16 cellular contexts compared by ENCODE assay signal in the genomic region with DNA sequence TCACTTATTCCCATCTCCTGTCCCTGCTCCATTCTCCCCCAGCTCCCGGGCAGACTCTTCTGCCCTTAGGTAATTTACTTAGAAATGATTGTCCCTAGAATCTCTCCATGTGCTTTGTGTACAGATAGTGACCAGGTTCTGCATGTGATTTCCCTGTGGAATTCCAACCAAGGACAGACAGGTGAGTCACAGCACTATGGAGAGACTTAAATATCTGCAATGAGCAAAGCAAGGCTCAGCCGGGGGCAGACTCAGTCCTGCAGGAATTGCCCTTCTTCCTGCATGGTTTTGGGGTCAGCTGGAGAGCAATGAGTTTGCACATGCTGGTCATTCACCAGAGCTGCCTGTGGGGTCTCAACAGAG. TPM values are rescaled to one million over a fixed set of nuclear protein-coding genes. Genes with fewer than 3 reads are reported as not detected.
DNase-seq lines count a peak whose midpoint lies in the region; ATAC-seq and TF ChIP-seq lines count a peak whose summit lies in the region.
"Had no signal": no experiment of that assay in that cellular context is flagged by ENCODE, and none has a peak within 500 bp of the region (broad histone marks: within the 10 kb centered on the region; RNA-seq: fewer than 3 reads in every experiment).

No MANE protein-coding gene starts in this region.

- peaks cover 7% of the 10 kb centered on the region; the same call in 1 of the 2 replicates for H3K9me3 Mint-ChIP-seq in HFFc6
- H3K9me3 Mint-ChIP-seq in WTC11: peaks cover 4% of the 10 kb centered on the region; the same call in 1 of the 2 replicates

- no peak overlapping the region for H3K4me3 Mint-ChIP-seq in HFFc6
- H3K4me3 Mint-ChIP-seq in WTC11: peak overlapping the region; percentile 13; the same call in 1 of the 2 replicates
- H3K4me3 Mint-ChIP-seq: T-helper 17 cell had no signal

- CTCF ChIA-PET in WTC11 (lab: Charles Lee): interaction anchor here (0.7 to 3.6 kb wide), 10 partner anchors 8 to 488 kb away, joined by 3 to 32 read pairs (median 6); no protein-coding TSS in a partner anchor

- H3K36me3 ChIP-seq in BLaER1 treated with 17β-estradiol and CSF1 and Interleukin-3, amounts not matched to agents 10 nM and 100 nM: peaks cover 0 to 56% (median 38%) of the 10 kb centered on the region in 11 experiments; a peak in 16 of 22 replicates
- no peaks in the 10 kb centered on the region for H3K36me3 ChIP-seq in iPS-20b (ENCODE audit: insufficient read depth, low read depth, low read length)

- H3K27ac ChIP-seq in BLaER1 treated with 17β-estradiol and CSF1 and Interleukin-3, amounts not matched to agents 10 nM and 100 nM: no peak overlapping the region
- no peak overlapping the region for H3K27ac ChIP-seq in iPS-20b (ENCODE audit: low read length)
- H3K27ac ChIP-seq: neutrophil had no signal

- POLR2A ChIA-PET in WTC11 (lab: Charles Lee): interaction anchor here (1.3 to 2.0 kb wide), 2 partner anchors 8 to 57 kb away, joined by 3 to 4 read pairs; a partner anchor contains a TSS

- peaks cover 20% of the 10 kb centered on the region for H3K4me1 Mint-ChIP-seq in HFFc6 (ENCODE audit: low read depth)
- peaks cover 82% of the 10 kb centered on the region for H3K4me1 Mint-ChIP-seq in WTC11

- no peak overlapping the region for H3K4me3 ChIP-seq in BLaER1 treated with 17β-estradiol and CSF1 and Interleukin-3, amounts not matched to agents 10 nM and 100 nM
- H3K4me3 ChIP-seq in iPS-20b (ENCODE audit: low read length): peak overlapping the region; percentile 28; the same call in 1 of the 2 replicates
- H3K4me3 ChIP-seq: mucosa of descending colon had no signal

- no peaks in the 10 kb centered on the region for H3K9me3 ChIP-seq in BLaER1 treated with 17β-estradiol and CSF1 and Interleukin-3, amounts not matched to agents 10 nM and 100 nM (replicated peaks in 1 of 11)
- no peaks in the 10 kb centered on the region for H3K9me3 ChIP-seq in iPS-20b (ENCODE audit: insufficient read depth, low read depth, low read length)
- H3K9me3 ChIP-seq: neutrophil had no signal

- H3K27me3 ChIP-seq in BLaER1 treated with 17β-estradiol and CSF1 and Interleukin-3, amounts not matched to agents 10 nM and 100 nM: no peaks in the 10 kb centered on the region
- H3K27me3 ChIP-seq in iPS-20b (ENCODE audit: insufficient read depth, low read length): peaks cover 47% of the 10 kb centered on the region
- H3K27me3 ChIP-seq: neutrophil had no signal

- H3K9ac ChIP-seq in BLaER1 treated with 17β-estradiol and CSF1 and Interleukin-3, amounts not matched to agents 10 nM and 100 nM: 0 out of 22 replicates have a peak overlapping the region, but pooled peaks of 1 of the 11 experiments have one; percentile 4
- no peak overlapping the region for H3K9ac ChIP-seq in iPS-20b (ENCODE audit: low read depth, low read length)

- H4K20me1 ChIP-seq in BLaER1 treated with 17β-estradiol and CSF1 and Interleukin-3, amounts not matched to agents 10 nM and 100 nM: peaks cover 0 to 8% (median 0%) of the 10 kb centered on the region in 11 experiments; a peak in 3 of 22 replicates

- H3K4me2 ChIP-seq in BLaER1 treated with 17β-estradiol and CSF1 and Interleukin-3, amounts not matched to agents 10 nM and 100 nM: peak overlapping the region in 9 of 11 experiments; percentile 24 to 79 (median 63); a peak in 17 of 22 replicates

- DNase-seq in HFFc6: peak; percentile 26
- no peak for DNase-seq in WTC11 (ENCODE audit: low spot score)
- no peak for DNase-seq in epidermal melanocyte (ENCODE audit: insufficient read length, low spot score)
- no peak for DNase-seq in medulla oblongata (ENCODE audit: extremely low spot score)
- DNase-seq: activated CD4-positive, CD25-positive, alpha-beta regulatory T cell; amniotic stem cell; kidney; mucosa of descending colon; NCI-H1048; substantia nigra; T-helper 17 cell had no signal

- H3K27me3 Mint-ChIP-seq in HFFc6 (ENCODE audit: insufficient read depth) (peaks cover 11% of the 10 kb centered on the region), WTC11 (ENCODE audit: low read depth) (peaks cover 25% of the 10 kb centered on the region)
- H3K27me3 Mint-ChIP-seq: T-helper 17 cell had no signal

- no peak overlapping the region for H3K27ac Mint-ChIP-seq in HFFc6
- H3K27ac Mint-ChIP-seq in WTC11: no peak overlapping the region

- TF ChIP-seq CTCF in HFFc6 (IDR thresholded peaks at IDR 0.05) (no peak), WTC11 (IDR thresholded peaks at IDR 0.05) (no peak)

- H3K4me1 ChIP-seq in BLaER1 treated with 17β-estradiol and CSF1 and Interleukin-3, amounts not matched to agents 10 nM and 100 nM: peaks cover 9 to 57% (median 49%) of the 10 kb centered on the region in 10 experiments
- H3K4me1 ChIP-seq in iPS-20b (ENCODE audit: insufficient read depth, low read length): peaks cover 65% of the 10 kb centered on the region

- ATAC-seq in WTC11 (no peak), HG02798 (IDR thresholded peaks at IDR 0.05; ENCODE audit: poor library complexity, unreplicated experiment) (no peak), GM21381 (IDR thresholded peaks at IDR 0.05; ENCODE audit: unreplicated experiment) (no peak)
- ATAC-seq: mucosa of descending colon, T-helper 17 cell had no signal

- peaks cover 16% of the 10 kb centered on the region; the same call in 1 of the 2 replicates for H3K36me3 Mint-ChIP-seq in HFFc6 (ENCODE audit: low read depth)
- H3K36me3 Mint-ChIP-seq in WTC11: peaks cover 8% of the 10 kb centered on the region

TF ChIP-seq in WTC11, 78 proteins besides CTCF, POLR2A, EP300 and RAD21 (continues in another document):
- TF ChIP-seq ZNF671 (CRISPR knock-in tag; IDR thresholded peaks at IDR 0.05): no peak
- no peak for TF ChIP-seq ELF4 (CRISPR knock-in tag; IDR thresholded peaks at IDR 0.05; ENCODE audit: low read depth)
- TF ChIP-seq, protein P1, sequence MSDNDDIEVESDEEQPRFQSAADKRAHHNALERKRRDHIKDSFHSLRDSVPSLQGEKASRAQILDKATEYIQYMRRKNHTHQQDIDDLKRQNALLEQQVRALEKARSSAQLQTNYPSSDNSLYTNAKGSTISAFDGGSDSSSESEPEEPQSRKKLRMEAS (CRISPR knock-in tag; IDR thresholded peaks at IDR 0.05): no peak
- TF ChIP-seq, protein P2, sequence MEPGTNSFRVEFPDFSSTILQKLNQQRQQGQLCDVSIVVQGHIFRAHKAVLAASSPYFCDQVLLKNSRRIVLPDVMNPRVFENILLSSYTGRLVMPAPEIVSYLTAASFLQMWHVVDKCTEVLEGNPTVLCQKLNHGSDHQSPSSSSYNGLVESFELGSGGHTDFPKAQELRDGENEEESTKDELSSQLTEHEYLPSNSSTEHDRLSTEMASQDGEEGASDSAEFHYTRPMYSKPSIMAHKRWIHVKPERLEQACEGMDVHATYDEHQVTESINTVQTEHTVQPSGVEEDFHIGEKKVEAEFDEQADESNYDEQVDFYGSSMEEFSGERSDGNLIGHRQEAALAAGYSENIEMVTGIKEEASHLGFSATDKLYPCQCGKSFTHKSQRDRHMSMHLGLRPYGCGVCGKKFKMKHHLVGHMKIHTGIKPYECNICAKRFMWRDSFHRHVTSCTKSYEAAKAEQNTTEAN (CRISPR knock-in tag; IDR thresholded peaks at IDR 0.05): no peak
- TF ChIP-seq, protein P3, sequence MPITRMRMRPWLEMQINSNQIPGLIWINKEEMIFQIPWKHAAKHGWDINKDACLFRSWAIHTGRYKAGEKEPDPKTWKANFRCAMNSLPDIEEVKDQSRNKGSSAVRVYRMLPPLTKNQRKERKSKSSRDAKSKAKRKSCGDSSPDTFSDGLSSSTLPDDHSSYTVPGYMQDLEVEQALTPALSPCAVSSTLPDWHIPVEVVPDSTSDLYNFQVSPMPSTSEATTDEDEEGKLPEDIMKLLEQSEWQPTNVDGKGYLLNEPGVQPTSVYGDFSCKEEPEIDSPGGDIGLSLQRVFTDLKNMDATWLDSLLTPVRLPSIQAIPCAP (CRISPR knock-in tag; IDR thresholded peaks at IDR 0.05): no peak
- TF ChIP-seq NFATC4 (CRISPR knock-in tag; IDR thresholded peaks at IDR 0.05): no peak
- no peak for TF ChIP-seq ESRRA (CRISPR knock-in tag; IDR thresholded peaks at IDR 0.05; ENCODE audit: borderline replicate concordance)
- TF ChIP-seq, protein P4, sequence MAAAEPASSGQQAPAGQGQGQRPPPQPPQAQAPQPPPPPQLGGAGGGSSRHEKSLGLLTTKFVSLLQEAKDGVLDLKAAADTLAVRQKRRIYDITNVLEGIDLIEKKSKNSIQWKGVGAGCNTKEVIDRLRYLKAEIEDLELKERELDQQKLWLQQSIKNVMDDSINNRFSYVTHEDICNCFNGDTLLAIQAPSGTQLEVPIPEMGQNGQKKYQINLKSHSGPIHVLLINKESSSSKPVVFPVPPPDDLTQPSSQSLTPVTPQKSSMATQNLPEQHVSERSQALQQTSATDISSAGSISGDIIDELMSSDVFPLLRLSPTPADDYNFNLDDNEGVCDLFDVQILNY (CRISPR knock-in tag; IDR thresholded peaks at IDR 0.05): no peak
- TF ChIP-seq ZNF416 (CRISPR knock-in tag; IDR thresholded peaks at IDR 0.05): no peak
- no peak for TF ChIP-seq RORB (CRISPR knock-in tag; IDR thresholded peaks at IDR 0.05)
- TF ChIP-seq OVOL2 (CRISPR knock-in tag; IDR thresholded peaks at IDR 0.05; ENCODE audit: borderline replicate concordance): no peak
- TF ChIP-seq, protein P5, sequence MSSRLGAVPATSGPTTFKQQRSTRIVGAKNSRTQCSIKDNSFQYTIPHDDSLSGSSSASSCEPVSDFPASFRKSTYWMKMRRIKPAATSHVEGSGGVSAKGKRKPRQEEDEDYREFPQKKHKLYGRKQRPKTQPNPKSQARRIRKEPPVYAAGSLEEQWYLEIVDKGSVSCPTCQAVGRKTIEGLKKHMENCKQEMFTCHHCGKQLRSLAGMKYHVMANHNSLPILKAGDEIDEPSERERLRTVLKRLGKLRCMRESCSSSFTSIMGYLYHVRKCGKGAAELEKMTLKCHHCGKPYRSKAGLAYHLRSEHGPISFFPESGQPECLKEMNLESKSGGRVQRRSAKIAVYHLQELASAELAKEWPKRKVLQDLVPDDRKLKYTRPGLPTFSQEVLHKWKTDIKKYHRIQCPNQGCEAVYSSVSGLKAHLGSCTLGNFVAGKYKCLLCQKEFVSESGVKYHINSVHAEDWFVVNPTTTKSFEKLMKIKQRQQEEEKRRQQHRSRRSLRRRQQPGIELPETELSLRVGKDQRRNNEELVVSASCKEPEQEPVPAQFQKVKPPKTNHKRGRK (CRISPR knock-in tag; IDR thresholded peaks at IDR 0.05; ENCODE audit: borderline replicate concordance): no peak

RNA-seq across cellular contexts. Expression of a gene that starts 57.3 kb away (rescaled TPM):
- 10 to 100 TPM; 21.9 to 28.1 (median 22.7) TPM for total RNA-seq in HFFc6 (2021; fragmentation: NEBNext Ultra II Directional; extraction: Animal tissue kit (Norgen Biotek cat#: 25700))
- total RNA-seq in WTC11 (2021): 73.5 to 76.2 TPM (median 74.1 TPM) in 3 replicates
